Comparison of ENCODE assay signal across 1 cellular context in the genomic region with DNA sequence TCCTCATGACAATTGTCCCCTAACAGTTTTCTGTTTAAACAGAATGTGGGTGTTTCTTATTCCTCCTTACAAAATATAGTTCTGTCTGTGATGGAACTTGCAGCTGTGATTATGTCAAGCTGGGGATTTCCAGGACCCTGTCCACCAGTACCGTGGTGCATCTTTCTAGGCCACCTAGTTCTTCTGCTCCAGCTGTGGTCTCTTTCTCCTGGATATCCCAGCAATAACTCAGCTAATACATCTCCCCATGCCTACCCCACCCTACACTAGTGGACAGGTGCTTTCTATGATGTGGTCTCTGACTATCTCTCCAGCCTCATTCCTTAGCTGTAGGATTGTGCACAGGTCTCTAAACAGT.
TF ChIP-seq lines count a peak whose summit lies in the region.

No MANE protein-coding gene starts in this region.

TF ChIP-seq in endothelial cell of umbilical vein, 7 proteins besides CTCF, POLR2A, EP300 and RAD21:
- no peak for TF ChIP-seq FOS (IDR thresholded peaks at IDR 0.05; ENCODE audit: borderline replicate concordance, insufficient read depth, low read length)
- TF ChIP-seq EZH2 (IDR thresholded peaks at IDR 0.05; ENCODE audit: borderline replicate concordance, low read depth, low read length, severe bottlenecking): no peak
- TF ChIP-seq MYC (IDR thresholded peaks at IDR 0.05; ENCODE audit: low read depth, low read length): no peak
- no peak for TF ChIP-seq GATA2 (IDR thresholded peaks at IDR 0.05; ENCODE audit: insufficient read depth, insufficient read length, low read depth, low read length)
- no peak for TF ChIP-seq POLR2AphosphoS5 (IDR thresholded peaks at IDR 0.05; ENCODE audit: insufficient read depth, low read depth, low read length)
- TF ChIP-seq, protein P1, sequence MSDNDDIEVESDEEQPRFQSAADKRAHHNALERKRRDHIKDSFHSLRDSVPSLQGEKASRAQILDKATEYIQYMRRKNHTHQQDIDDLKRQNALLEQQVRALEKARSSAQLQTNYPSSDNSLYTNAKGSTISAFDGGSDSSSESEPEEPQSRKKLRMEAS (IDR thresholded peaks at IDR 0.05; ENCODE audit: insufficient read depth, insufficient read length): no peak
- no peak for TF ChIP-seq JUN (IDR thresholded peaks at IDR 0.05; ENCODE audit: borderline replicate concordance, insufficient read depth, insufficient read length, low read depth)
